ENCODE assay signal across 2 cellular contexts in the genomic region with DNA sequence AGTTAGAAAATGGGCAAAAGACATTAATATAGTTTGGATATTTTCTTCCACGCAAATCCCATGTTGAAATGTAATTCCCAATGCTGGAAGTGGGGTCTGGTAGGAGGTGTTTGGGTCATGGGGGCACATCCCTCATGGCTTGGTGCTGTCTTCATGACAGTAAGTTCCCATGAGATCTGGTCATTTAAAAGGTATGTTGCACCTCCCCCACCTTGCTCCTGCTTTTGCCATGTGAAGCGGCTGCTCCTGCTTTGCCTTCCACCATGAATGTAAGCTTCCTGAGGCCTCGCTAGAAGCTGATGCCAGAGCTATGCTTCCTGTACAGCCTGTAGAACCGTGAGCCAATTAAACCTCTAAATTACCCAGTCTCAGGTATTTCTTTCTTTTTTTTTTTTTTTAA.
TF ChIP-seq lines count a peak whose summit lies in the region.

No MANE protein-coding gene starts in this region.

TF ChIP-seq in SK-N-SH, 30 proteins besides CTCF, POLR2A, EP300 and RAD21 (continued from another document):
- TF ChIP-seq, protein P1, sequence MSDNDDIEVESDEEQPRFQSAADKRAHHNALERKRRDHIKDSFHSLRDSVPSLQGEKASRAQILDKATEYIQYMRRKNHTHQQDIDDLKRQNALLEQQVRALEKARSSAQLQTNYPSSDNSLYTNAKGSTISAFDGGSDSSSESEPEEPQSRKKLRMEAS (IDR thresholded peaks at IDR 0.05; ENCODE audit: low read depth), result no peak
- TF ChIP-seq CHD2 (IDR thresholded peaks at IDR 0.05; ENCODE audit: low read length, partially characterized antibody), result no peak
- no peak for TF ChIP-seq FOXM1 (IDR thresholded peaks at IDR 0.05; ENCODE audit: low read depth)
- TF ChIP-seq, protein P2, sequence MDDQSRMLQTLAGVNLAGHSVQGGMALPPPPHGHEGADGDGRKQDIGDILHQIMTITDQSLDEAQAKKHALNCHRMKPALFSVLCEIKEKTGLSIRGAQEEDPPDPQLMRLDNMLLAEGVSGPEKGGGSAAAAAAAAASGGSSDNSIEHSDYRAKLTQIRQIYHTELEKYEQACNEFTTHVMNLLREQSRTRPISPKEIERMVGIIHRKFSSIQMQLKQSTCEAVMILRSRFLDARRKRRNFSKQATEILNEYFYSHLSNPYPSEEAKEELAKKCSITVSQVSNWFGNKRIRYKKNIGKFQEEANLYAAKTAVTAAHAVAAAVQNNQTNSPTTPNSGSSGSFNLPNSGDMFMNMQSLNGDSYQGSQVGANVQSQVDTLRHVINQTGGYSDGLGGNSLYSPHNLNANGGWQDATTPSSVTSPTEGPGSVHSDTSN (IDR thresholded peaks at IDR 0.05), result no peak
- TF ChIP-seq RFX5 (IDR thresholded peaks at IDR 0.05; ENCODE audit: low read length), result no peak
- TF ChIP-seq ELF1 (IDR thresholded peaks at IDR 0.05), result no peak

TF ChIP-seq in SK-N-SH treated with all-trans-retinoic acid at 6 μM for 48 hours, 23 proteins besides CTCF, POLR2A, EP300 and RAD21 (continued from another document):
- TF ChIP-seq TOX (CRISPR knock-in tag; IDR thresholded peaks at IDR 0.05; ENCODE audit: borderline replicate concordance), result no peak
